Comparison of ENCODE assay signal across 9 cellular contexts in genomic region chr4:25674386-25674785, GRCh38. TPM values are rescaled to one million over a fixed set of nuclear protein-coding genes. Genes with fewer than 3 reads are reported as not detected.
"Had no signal": no experiment of that assay in that cellular context is flagged by ENCODE, and none has a peak within 500 bp of the region (broad histone marks: within the 10 kb centered on the region; RNA-seq: fewer than 3 reads in every experiment).

No MANE protein-coding gene starts in this region.

- DNase-seq: GM23248, GOT3, H9, HCEC 1CT, HFFc6 had no signal

- ATAC-seq: GM23338, HCT116 had no signal

- H3K4me3 ChIP-seq: GM23248, GM23338, HAP-1 had no signal

- H3K36me3 ChIP-seq: HAP-1 had no signal

RNA-seq across cellular contexts. Expression of gene SLC34A2, which starts 18.7 kb away (rescaled TPM):
- total RNA-seq: GM23248, H4, HFFc6 had no signal
